8 cellular contexts compared by ENCODE assay signal in genomic region chr20:60057123-60057865, GRCh38.
A peak's percentile ranks its signal among the peaks of the same experiment; 100 is the strongest.
DNase-seq lines count a peak whose midpoint lies in the region; ATAC-seq and TF ChIP-seq lines count a peak whose summit lies in the region.

No MANE protein-coding gene starts in this region.

- no peak overlapping the region for H3K4me3 ChIP-seq in Peyer's patch
- H3K4me3 ChIP-seq in neural progenitor cell, result no peak overlapping the region
- peak overlapping the region; percentile 33 for H3K4me3 ChIP-seq in thoracic aorta

- ATAC-seq in GM21447 (IDR thresholded peaks at IDR 0.05; ENCODE audit: unreplicated experiment), result peak; percentile 48
- peak; percentile 62 to 63 for ATAC-seq in activated T-cell treated with anti-CD3 and anti-CD28 coated beads, Interleukin-2, amount 50 U/mL, for 72 hours (replicated peaks in 1 of 2)
- ATAC-seq in thoracic aorta (ENCODE audit: insufficient number of reproducible peaks, low FRiP score, low read depth), result peak; percentile 26

- H3K27ac Mint-ChIP-seq in activated T-cell treated with anti-CD3 and anti-CD28 coated beads, Interleukin-2, amount 50 U/mL, for 72 hours, result peak overlapping the region; percentile 92
- no peak overlapping the region for H3K27ac Mint-ChIP-seq in neural progenitor cell

- no peaks in the 10 kb centered on the region for H3K79me2 ChIP-seq in neural progenitor cell (ENCODE audit: low read depth)

- no peaks in the 10 kb centered on the region for H3K27me3 Mint-ChIP-seq in activated T-cell treated with anti-CD3 and anti-CD28 coated beads, Interleukin-2, amount 50 U/mL, for 72 hours (ENCODE audit: low read depth)
- peaks cover 16% of the 10 kb centered on the region for H3K27me3 Mint-ChIP-seq in neural progenitor cell (ENCODE audit: insufficient read depth, low read depth)

- H3K27ac ChIP-seq in Peyer's patch, result no peak overlapping the region
- H3K27ac ChIP-seq in neural progenitor cell, result no peak overlapping the region
- H3K27ac ChIP-seq in thoracic aorta, result no peak overlapping the region

- no peaks in the 10 kb centered on the region for H3K9me3 Mint-ChIP-seq in activated T-cell treated with anti-CD3 and anti-CD28 coated beads, Interleukin-2, amount 50 U/mL, for 72 hours
- no peaks in the 10 kb centered on the region for H3K9me3 Mint-ChIP-seq in neural progenitor cell

- no peaks in the 10 kb centered on the region for H3K36me3 ChIP-seq in Peyer's patch
- no peaks in the 10 kb centered on the region for H3K36me3 ChIP-seq in neural progenitor cell
- H3K36me3 ChIP-seq in thoracic aorta, result no peaks in the 10 kb centered on the region

- no peak overlapping the region for H3K9ac ChIP-seq in neural progenitor cell

- H3K4me1 ChIP-seq in Peyer's patch, result no peaks in the 10 kb centered on the region
- peaks cover 10% of the 10 kb centered on the region for H3K4me1 ChIP-seq in neural progenitor cell
- peaks cover 0 to 20% of the 10 kb centered on the region in 2 donors for H3K4me1 ChIP-seq in thoracic aorta (ENCODE audit: control insufficient read depth in 1 of 2, low read depth in 2 of 2)

- H3K4me2 ChIP-seq in neural progenitor cell, result no peak overlapping the region

- peaks cover 41% of the 10 kb centered on the region for H3K4me1 Mint-ChIP-seq in activated T-cell treated with anti-CD3 and anti-CD28 coated beads, Interleukin-2, amount 50 U/mL, for 72 hours (ENCODE audit: low read depth)
- H3K4me1 Mint-ChIP-seq in neural progenitor cell, result peaks cover 17% of the 10 kb centered on the region

- TF ChIP-seq CTCF in LNCAP (IDR thresholded peaks at IDR 0.05) (peak; percentile 87), Peyer's patch (IDR thresholded peaks at IDR 0.05) (peak; percentile 13 to 67 (median 58)), neural progenitor cell (IDR thresholded peaks at IDR 0.05) (peak; percentile 97), thoracic aorta (IDR thresholded peaks at IDR 0.05) (peak; percentile 85)

- H4K20me1 ChIP-seq in neural progenitor cell (ENCODE audit: low read depth), result no peaks in the 10 kb centered on the region

- peak overlapping the region; percentile 67 to 85 for H3K4me3 Mint-ChIP-seq in activated T-cell treated with anti-CD3 and anti-CD28 coated beads, Interleukin-2, amount 50 U/mL, for 72 hours
- no peak overlapping the region for H3K4me3 Mint-ChIP-seq in neural progenitor cell

- DNase-seq in COR-L47 (lab: John Stamatoyannopoulos, UW), result peak; percentile 54
- peak in 2 of 3 donors; percentile 34 to 64 for DNase-seq in Peyer's patch
- peak; percentile 64 to 72 for DNase-seq in activated T-cell treated with anti-CD3 and anti-CD28 coated beads, Interleukin-2, amount 50 U/mL, for 72 hours
- DNase-seq in fibroblast of peridontal ligament (ENCODE audit: extremely low read depth), result peak; percentile 39
- peak; percentile 82 for DNase-seq in neural progenitor cell (ENCODE audit: low spot score)
- DNase-seq in thoracic aorta (ENCODE audit: low spot score), result no peak

- H2AFZ ChIP-seq in neural progenitor cell (replicated peaks), result no peak overlapping the region

- no peak for TF ChIP-seq POLR2A in Peyer's patch (IDR thresholded peaks at IDR 0.05)

- H3F3A ChIP-seq in neural progenitor cell (ENCODE audit: low read depth), result peaks cover 16% of the 10 kb centered on the region

- H3K9me3 ChIP-seq in Peyer's patch, result no peaks in the 10 kb centered on the region
- H3K9me3 ChIP-seq in neural progenitor cell (ENCODE audit: low read depth), result no peaks in the 10 kb centered on the region
- H3K9me3 ChIP-seq in thoracic aorta, result no peaks in the 10 kb centered on the region

- H3K27me3 ChIP-seq in Peyer's patch (no peaks in the 10 kb centered on the region), neural progenitor cell (no peaks in the 10 kb centered on the region), thoracic aorta (replicated peaks; ENCODE audit: insufficient read depth) (no peaks in the 10 kb centered on the region)

- H3K36me3 Mint-ChIP-seq in activated T-cell treated with anti-CD3 and anti-CD28 coated beads, Interleukin-2, amount 50 U/mL, for 72 hours (ENCODE audit: insufficient read depth in 2 of 2), result no peaks in the 10 kb centered on the region
- H3K36me3 Mint-ChIP-seq in neural progenitor cell, result no peaks in the 10 kb centered on the region
